ENCODE assay signal across 8 cellular contexts in the genomic region with DNA sequence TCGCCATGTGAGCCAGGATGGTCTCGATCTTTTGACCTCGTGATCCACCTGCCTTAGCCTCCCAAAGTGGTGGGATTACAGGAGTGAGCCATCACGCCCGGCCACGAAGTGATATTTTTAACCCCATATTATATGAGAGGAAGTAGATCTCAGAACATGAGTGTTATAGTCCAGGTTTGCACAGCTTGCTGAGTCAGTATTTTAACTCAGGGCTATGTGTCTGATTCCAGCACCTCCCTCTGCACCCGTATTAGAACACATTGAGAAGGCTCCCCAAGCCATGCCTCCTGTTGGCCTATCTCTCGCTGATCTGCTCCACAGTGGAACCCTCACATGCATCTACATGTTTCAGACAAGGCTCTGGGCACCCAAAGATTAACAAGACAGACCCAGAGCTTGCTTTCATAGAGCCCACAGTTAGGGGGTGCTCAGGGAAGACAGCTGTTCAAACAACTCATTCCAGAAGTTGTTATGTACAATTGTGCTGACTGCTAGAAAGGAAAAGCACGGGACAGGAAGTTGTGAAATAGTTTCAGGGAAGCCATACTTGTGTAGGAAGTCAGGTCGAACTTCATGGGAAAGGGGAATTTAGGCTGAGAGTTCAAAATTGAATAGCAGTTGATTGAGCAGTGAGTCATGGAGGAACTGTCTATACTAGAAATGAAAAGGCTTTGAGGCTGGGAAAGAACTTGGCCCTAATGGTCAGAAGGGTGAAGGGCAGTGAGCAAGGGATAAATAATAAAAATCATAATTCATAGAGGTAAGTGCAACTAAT. TPM values are rescaled to one million over a fixed set of nuclear protein-coding genes. Genes with fewer than 3 reads are reported as not detected.
DNase-seq lines count a peak whose midpoint lies in the region; ATAC-seq and TF ChIP-seq lines count a peak whose summit lies in the region.

No MANE protein-coding gene starts in this region.

- H3K27me3 ChIP-seq in esophagus squamous epithelium, result peaks cover 0 to 7% (median 0%) of the 10 kb centered on the region in 4 donors

- no peak overlapping the region for H3K4me3 Mint-ChIP-seq in effector memory CD8-positive, alpha-beta T cell

- peaks cover 11 to 14% of the 10 kb centered on the region in 2 donors for H3K4me1 Mint-ChIP-seq in effector memory CD8-positive, alpha-beta T cell (ENCODE audit: low read depth in 2 of 2)

- TF ChIP-seq POLR2A in esophagus squamous epithelium (IDR thresholded peaks at IDR 0.05), result no peak

- no peaks in the 10 kb centered on the region for H3K9me3 ChIP-seq in esophagus squamous epithelium

- 48 to 51% methylated on average over 10 of the region's 10 CpGs for WGBS in esophagus squamous epithelium, 2 donors

- intact Hi-C loops in esophagus squamous epithelium (cut with DNase I), result loop anchor here (10.0 kb wide), 1 partner anchor 71 kb away; no protein-coding TSS in a partner anchor

- H3K36me3 ChIP-seq in esophagus squamous epithelium, result no peaks in the 10 kb centered on the region

- H3K27ac Mint-ChIP-seq in effector memory CD8-positive, alpha-beta T cell, result no peak overlapping the region

- no peaks in the 10 kb centered on the region for H3K36me3 Mint-ChIP-seq in effector memory CD8-positive, alpha-beta T cell (ENCODE audit: insufficient read depth)

- H3K9me3 Mint-ChIP-seq in effector memory CD8-positive, alpha-beta T cell, result no peaks in the 10 kb centered on the region

- DNase-seq in AG10803 (ENCODE audit: low read depth) (peak; percentile 43), NOMO-1 (lab: John Stamatoyannopoulos, UW; ENCODE audit: unreplicated experiment in 2 of 2) (peak; percentile 36 to 73), myocyte (ENCODE audit: low read depth) (peak; percentile 68), inferior parietal cortex (ENCODE audit: extremely low spot score) (no peak), GM19238 (ENCODE audit: insufficient read length, low spot score) (no peak), hippocampal formation (lab: John Stamatoyannopoulos, UW) (no peak), esophagus squamous epithelium (lab: John Stamatoyannopoulos, UW) (no peak)
- DNase-seq in effector memory CD8-positive, alpha-beta T cell, result no peak

- peaks cover 0 to 9% (median 7%) of the 10 kb centered on the region in 3 donors for H3K4me1 ChIP-seq in esophagus squamous epithelium

- no peaks in the 10 kb centered on the region for H3K27me3 Mint-ChIP-seq in effector memory CD8-positive, alpha-beta T cell

- peak; percentile 29 for ATAC-seq in effector memory CD8-positive, alpha-beta T cell (replicated peaks)

- H3K4me3 ChIP-seq in AG10803 (ENCODE audit: low read length) (no peak overlapping the region), esophagus squamous epithelium (no peak overlapping the region)

- TF ChIP-seq CTCF in AG10803 (conservative IDR thresholded peaks at IDR 0.05; ENCODE audit: low read length), result no peak
- TF ChIP-seq CTCF in esophagus squamous epithelium (IDR thresholded peaks at IDR 0.05), result peak in 1 of 6 experiments; percentile 24

- H3K27ac ChIP-seq in esophagus squamous epithelium, result peak overlapping the region in 2 of 4 donors; percentile 54 to 80

RNA-seq across cellular contexts. Expression of gene CLPB, which starts 49.3 kb away (rescaled TPM):
- total RNA-seq in myocyte (32.5 and 35.2 TPM in 2 replicates), esophagus squamous epithelium (10 to 100 TPM; 17.1 to 22.2 (median 18.6) TPM)
- 17.4 TPM for polyA plus RNA-seq in myocyte (2012)

Comparison
In these comparisons a context has a peak if more than half of its experiments do, and no peak if none do; other contexts are left out.
1. DNase-seq: peak in AG10803 (single experiment), NOMO-1 (2 of 2) and myocyte (single experiment); none in effector memory CD8-positive, alpha-beta T cell (0 of 3), inferior parietal cortex (single experiment), GM19238 (single experiment), hippocampal formation (0 of 2) and esophagus squamous epithelium (single experiment).